ENCODE assay signal across 3 cellular contexts in the genomic region with DNA sequence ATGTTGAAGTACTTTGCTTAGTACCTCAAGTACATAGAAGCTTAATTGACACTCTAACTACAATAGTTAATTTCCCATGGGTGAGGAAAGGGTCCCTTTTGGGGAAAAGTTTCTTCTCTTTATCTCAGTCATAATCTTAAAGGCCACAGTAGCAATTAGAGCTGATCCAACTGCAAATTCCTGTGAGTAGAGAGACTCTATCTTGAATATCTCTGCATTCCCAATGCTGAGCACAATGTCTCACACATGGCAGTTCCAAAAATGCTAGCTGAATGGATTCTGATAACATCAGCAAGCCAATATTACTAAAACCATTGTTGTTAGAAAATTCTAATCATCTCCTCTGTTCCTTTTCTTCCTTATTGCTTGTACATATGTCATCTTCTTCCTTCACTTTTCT.
"Had no signal": no experiment of that assay in that cellular context is flagged by ENCODE, and none has a peak within 500 bp of the region (broad histone marks: within the 10 kb centered on the region; RNA-seq: fewer than 3 reads in every experiment).

No MANE protein-coding gene starts in this region.

- DNase-seq: GDM1, GF-D8 had no signal

- ATAC-seq: GM12878 had no signal

- H3K4me3 ChIP-seq: GM12878 had no signal
